ENCODE assay signal across 18 cellular contexts in genomic region chr15:47182818-47183217, GRCh38.
DNase-seq lines count a peak whose midpoint lies in the region; FAIRE-seq and TF ChIP-seq lines count a peak whose summit lies in the region.
"Had no signal": no experiment of that assay in that cellular context is flagged by ENCODE, and none has a peak within 500 bp of the region (broad histone marks: within the 10 kb centered on the region; RNA-seq: fewer than 3 reads in every experiment).

No MANE protein-coding gene starts in this region.

- intact Hi-C loops in endothelial cell of umbilical vein (cut with micrococcal nuclease), result no loop called here

- peaks cover 14% of the 10 kb centered on the region for H3K79me2 ChIP-seq in endothelial cell of umbilical vein (ENCODE audit: control insufficient read depth, insufficient read depth, low read length)
- H3K79me2 ChIP-seq in neural cell (replicated peaks; ENCODE audit: insufficient read depth, low read length), result peaks cover 68% of the 10 kb centered on the region

- no peaks in the 10 kb centered on the region for H4K20me1 ChIP-seq in endothelial cell of umbilical vein (replicated peaks; ENCODE audit: control insufficient read depth, extremely low read depth, insufficient read depth, low read length)
- no peaks in the 10 kb centered on the region for H4K20me1 ChIP-seq in neural cell (ENCODE audit: insufficient read depth)
- H4K20me1 ChIP-seq: BLaER1 had no signal

- peaks cover 4% of the 10 kb centered on the region for H3F3A ChIP-seq in neural cell (ENCODE audit: insufficient read depth, low read length, poor library complexity, severe bottlenecking)

- H3K9ac ChIP-seq in endothelial cell of umbilical vein (replicated peaks; ENCODE audit: extremely low read depth, insufficient read depth, low read length) (no peak overlapping the region), neural cell (ENCODE audit: low read length) (peak overlapping the region; percentile 94)
- H3K9ac ChIP-seq: BLaER1 had no signal

- H2AFZ ChIP-seq in endothelial cell of umbilical vein (ENCODE audit: low read depth, low read length) (peak overlapping the region; percentile 31), neural cell (ENCODE audit: low read depth, low read length) (no peak overlapping the region)

- H3K4me3 ChIP-seq in endothelial cell of umbilical vein (replicated peaks in 1 of 3; ENCODE audit: insufficient read depth in 1 of 3, low read depth in 1 of 3, low read length in 3 of 3) (no peak overlapping the region), neural cell (ENCODE audit: low read length) (peak overlapping the region; percentile 81), brain microvascular endothelial cell (ENCODE audit: low read depth, low read length) (no peak overlapping the region)
- H3K4me3 ChIP-seq: A549, BLaER1 had no signal

- CTCF ChIA-PET in endothelial cell of umbilical vein (lab: Charles Lee), result interaction anchor here (1.0 to 6.5 kb wide), 5 partner anchors 12 to 1478 kb away, joined by 3 to 54 read pairs (median 6); no protein-coding TSS in a partner anchor

- dilution Hi-C loops in endothelial cell of umbilical vein (cut with MboI; ENCODE audit: extremely low pct_ligation_motif_present, low sequenced_read_pairs), result no loop called here

- H3K4me1 ChIP-seq in endothelial cell of umbilical vein (ENCODE audit: control insufficient read depth, extremely low read depth, insufficient read depth, low read length), result peaks cover 24% of the 10 kb centered on the region
- H3K4me1 ChIP-seq: A549, BLaER1 had no signal

- TF ChIP-seq POLR2A in endothelial cell of umbilical vein (IDR thresholded peaks at IDR 0.05; ENCODE audit: low read depth, low read length), result no peak

- no TSS peak for BruUV-seq in endothelial cell of umbilical vein (replicated peaks; lab: Mats Ljungman, UMichigan)

- POLR2A ChIA-PET in endothelial cell of umbilical vein (lab: Charles Lee), result no interaction called here

- DNase-seq in NCI-H82 (lab: John Stamatoyannopoulos, UW) (peak; percentile 18), NCI-H82 treated with DMSO at 0.1 percent for 48 hours (lab: John Stamatoyannopoulos, UW; ENCODE audit: unreplicated experiment) (no peak), endothelial cell of umbilical vein (ENCODE audit: low read depth, low spot score) (no peak), NCI-H2196 (lab: John Stamatoyannopoulos, UW; ENCODE audit: unreplicated experiment) (no peak), brain microvascular endothelial cell (no peak)
- no peak for DNase-seq in stimulated activated naive CD4-positive, alpha-beta T cell treated with Interleukin-2 at 50 U/mL for 16 hours (lab: John Stamatoyannopoulos, UW)
- DNase-seq: CD4-positive, alpha-beta memory T cell; DMS153; DMS79 treated with DMSO at 0.1 percent for 48 hours; GF-D8; GOT3; H7; HFFc6 had no signal

- TF ChIP-seq RAD21 in neural cell (conservative IDR thresholded peaks at IDR 0.05), result no peak

- no peak for TF ChIP-seq EP300 in neural cell (conservative IDR thresholded peaks at IDR 0.05; ENCODE audit: poor library complexity, severe bottlenecking)

- H3K36me3 ChIP-seq in endothelial cell of umbilical vein (ENCODE audit: control insufficient read depth in 2 of 2, extremely low read depth in 1 of 2, insufficient read depth in 2 of 2, low read length in 2 of 2), result no peaks in the 10 kb centered on the region
- H3K36me3 ChIP-seq in neural cell (ENCODE audit: insufficient read depth, low read length), result no peaks in the 10 kb centered on the region
- no peaks in the 10 kb centered on the region for H3K36me3 ChIP-seq in brain microvascular endothelial cell (replicated peaks)
- H3K36me3 ChIP-seq: BLaER1 had no signal

- TF ChIP-seq CTCF in endothelial cell of umbilical vein (IDR thresholded peaks at IDR 0.05; ENCODE audit: extremely low read depth in 1 of 2, insufficient read depth in 1 of 2, low read depth in 1 of 2, low read length in 2 of 2), result no peak
- TF ChIP-seq CTCF in neural cell (IDR thresholded peaks at IDR 0.05; ENCODE audit: poor library complexity, severe bottlenecking), result no peak
- TF ChIP-seq CTCF in brain microvascular endothelial cell (IDR thresholded peaks at IDR 0.05; ENCODE audit: low read depth, low read length, missing control alignments), result no peak

- H3K27ac ChIP-seq in endothelial cell of umbilical vein (ENCODE audit: insufficient read depth, low read depth, low read length), result no peak overlapping the region
- peak overlapping the region; percentile 93 for H3K27ac ChIP-seq in neural cell (ENCODE audit: low read length)
- no peak overlapping the region for H3K27ac ChIP-seq in brain microvascular endothelial cell
- H3K27ac ChIP-seq: 22Rv1, A549, BLaER1 had no signal

- no peaks in the 10 kb centered on the region for H3K27me3 ChIP-seq in endothelial cell of umbilical vein (ENCODE audit: control insufficient read depth in 2 of 2, insufficient read depth in 2 of 2, low read length in 2 of 2)
- no peaks in the 10 kb centered on the region for H3K27me3 ChIP-seq in neural cell (ENCODE audit: insufficient read depth, low read depth, low read length)
- no peaks in the 10 kb centered on the region for H3K27me3 ChIP-seq in brain microvascular endothelial cell (replicated peaks)

- no peak for FAIRE-seq in endothelial cell of umbilical vein (lab: Jason Lieb, UNC)
- FAIRE-seq: A549, HTR-8/SVneo had no signal

- no peaks in the 10 kb centered on the region for H3K9me1 ChIP-seq in endothelial cell of umbilical vein (replicated peaks; ENCODE audit: control insufficient read depth, extremely low read depth, insufficient read depth, low read length)

- H3K4me2 ChIP-seq in endothelial cell of umbilical vein (ENCODE audit: insufficient read depth, low read length) (peak overlapping the region; percentile 90), neural cell (ENCODE audit: low read length) (peak overlapping the region; percentile 75)
- H3K4me2 ChIP-seq: A549 had no signal

- H3K9me3 ChIP-seq in endothelial cell of umbilical vein (replicated peaks; ENCODE audit: control insufficient read depth, insufficient read depth, low read length) (no peaks in the 10 kb centered on the region), neural cell (ENCODE audit: low read length) (no peaks in the 10 kb centered on the region)
- H3K9me3 ChIP-seq: A549 had no signal

- H3K9me2 ChIP-seq in neural cell (ENCODE audit: insufficient read depth, low read length), result no peaks in the 10 kb centered on the region

- in situ Hi-C loops in brain microvascular endothelial cell (cut with HindIII; ENCODE audit: low pct_ligation_motif_present, low sequenced_read_pairs), result no loop called here

TF ChIP-seq in endothelial cell of umbilical vein, 7 proteins besides CTCF, POLR2A, EP300 and RAD21:
- TF ChIP-seq MAX (IDR thresholded peaks at IDR 0.05; ENCODE audit: insufficient read depth, insufficient read length) (no peak), POLR2AphosphoS5 (IDR thresholded peaks at IDR 0.05; ENCODE audit: insufficient read depth, low read depth, low read length) (no peak), FOS (IDR thresholded peaks at IDR 0.05; ENCODE audit: borderline replicate concordance, insufficient read depth, low read length) (no peak), EZH2 (IDR thresholded peaks at IDR 0.05; ENCODE audit: borderline replicate concordance, low read depth, low read length, severe bottlenecking) (no peak), MYC (IDR thresholded peaks at IDR 0.05; ENCODE audit: low read depth, low read length) (no peak), JUN (IDR thresholded peaks at IDR 0.05; ENCODE audit: borderline replicate concordance, insufficient read depth, insufficient read length, low read depth) (no peak), GATA2 (IDR thresholded peaks at IDR 0.05; ENCODE audit: insufficient read depth, insufficient read length, low read depth, low read length) (no peak)

TF ChIP-seq in neural cell, 6 proteins besides CTCF, POLR2A, EP300 and RAD21:
- TF ChIP-seq TAF1 (IDR thresholded peaks at IDR 0.05; ENCODE audit: low read depth), result no peak
- TF ChIP-seq POLR2AphosphoS5 (IDR thresholded peaks at IDR 0.05), result no peak
- no peak for TF ChIP-seq MXI1 (conservative IDR thresholded peaks at IDR 0.05; ENCODE audit: poor library complexity, severe bottlenecking)
- TF ChIP-seq SMC3 (conservative IDR thresholded peaks at IDR 0.05; ENCODE audit: poor library complexity), result no peak
- no peak for TF ChIP-seq REST (IDR thresholded peaks at IDR 0.05; ENCODE audit: borderline replicate concordance)
- TF ChIP-seq EZH2 (IDR thresholded peaks at IDR 0.05; ENCODE audit: borderline replicate concordance, insufficient read depth, low read length, poor library complexity, severe bottlenecking), result no peak
